Comparison of ENCODE assay signal across 12 cellular contexts in genomic region chr19:56071151-56071550, GRCh38. TPM values are rescaled to one million over a fixed set of nuclear protein-coding genes. Genes with fewer than 3 reads are reported as not detected.
DNase-seq lines count a peak whose midpoint lies in the region; ATAC-seq and TF ChIP-seq lines count a peak whose summit lies in the region.
"Had no signal": no experiment of that assay in that cellular context is flagged by ENCODE, and none has a peak within 500 bp of the region (broad histone marks: within the 10 kb centered on the region; RNA-seq: fewer than 3 reads in every experiment).

No MANE protein-coding gene starts in this region.

- H3K4me3 ChIP-seq in GM12875 (ENCODE audit: low read depth, low read length): no peak overlapping the region
- no peak overlapping the region for H3K4me3 ChIP-seq in PC-3 (ENCODE audit: low read length)
- no peak overlapping the region for H3K4me3 ChIP-seq in fibroblast of pulmonary artery (replicated peaks; ENCODE audit: low read depth, low read length)
- H3K4me3 ChIP-seq: gastroesophageal sphincter had no signal

- ATAC-seq in PC-3 (peak; percentile 53), T-helper 17 cell (no peak), GM18868 (IDR thresholded peaks at IDR 0.05; ENCODE audit: unreplicated experiment) (no peak)
- ATAC-seq: activated CD8-positive, alpha-beta memory T cell treated with anti-CD3 and anti-CD28 coated beads, Interleukin-2, amount 10 ng/mL, durations not matched to agents 7 days and 5 days; gastroesophageal sphincter; stimulated activated naive B cell treated with anti-CD40 and anti-IgM and Interleukin-4, amounts not matched to agents 10 μg/mL and 1 μg/mL and 100 μg/mL, for 72 hours had no signal

- peaks cover 4% of the 10 kb centered on the region; the same call in 1 of the 2 replicates for H3K4me1 ChIP-seq in PC-3 (ENCODE audit: insufficient read depth, low read length)

- H2AFZ ChIP-seq in PC-3 (ENCODE audit: low read length): no peak overlapping the region

- TF ChIP-seq CTCF in AG09319 (IDR thresholded peaks at IDR 0.05; ENCODE audit: low read depth, low read length): peak; percentile 27
- peak; percentile 51; the same call in 1 of the 2 replicates for TF ChIP-seq CTCF in GM12875 (IDR thresholded peaks at IDR 0.05; ENCODE audit: borderline replicate concordance, insufficient read depth, low read depth, low read length)
- peak; percentile 67 for TF ChIP-seq CTCF in PC-3 (conservative IDR thresholded peaks at IDR 0.05; ENCODE audit: low read depth, low read length)
- peak; percentile 21 for TF ChIP-seq CTCF in fibroblast of pulmonary artery (IDR thresholded peaks at IDR 0.05; ENCODE audit: low read length, missing control alignments)

- intact Hi-C loops in PC-3 (cut with micrococcal nuclease): no loop called here

- POLR2A ChIA-PET in PC-3 (lab: Charles Lee; ENCODE audit: unreplicated experiment): no interaction called here

- no peaks in the 10 kb centered on the region for H3K9me3 ChIP-seq in PC-3 (ENCODE audit: low read length)
- no peaks in the 10 kb centered on the region for H3K9me3 ChIP-seq in T-helper 17 cell (ENCODE audit: control insufficient read depth, low read length, poor library complexity, severe bottlenecking)
- H3K9me3 ChIP-seq: gastroesophageal sphincter had no signal

- H4K20me1 ChIP-seq in PC-3 (ENCODE audit: low read length): no peaks in the 10 kb centered on the region

- BruUV-seq in PC-3 (replicated peaks; lab: Mats Ljungman, UMichigan): no TSS peak

- DNase-seq in AG09319 (ENCODE audit: extremely low read depth, low read depth): no peak
- DNase-seq in PC-3: peak; percentile 59
- no peak for DNase-seq in fibroblast of pulmonary artery (ENCODE audit: low read depth)
- DNase-seq in NCI-H2029 (lab: John Stamatoyannopoulos, UW): no peak
- DNase-seq in T-helper 17 cell: no peak
- no peak for DNase-seq in pons (ENCODE audit: low spot score)
- DNase-seq: activated CD8-positive, alpha-beta memory T cell treated with anti-CD3 and anti-CD28 coated beads, Interleukin-2, amount 10 ng/mL, durations not matched to agents 7 days and 5 days; stimulated activated naive B cell treated with anti-CD40 and anti-IgM and Interleukin-4, amounts not matched to agents 10 μg/mL and 1 μg/mL and 100 μg/mL, for 72 hours had no signal

- peaks cover 19% of the 10 kb centered on the region for H3K27me3 Mint-ChIP-seq in T-helper 17 cell
- H3K27me3 Mint-ChIP-seq: activated CD8-positive, alpha-beta memory T cell treated with anti-CD3 and anti-CD28 coated beads, Interleukin-2, amount 10 ng/mL, durations not matched to agents 7 days and 5 days had no signal

- H3F3A ChIP-seq in PC-3 (ENCODE audit: low read length, unreplicated experiment): no peaks in the 10 kb centered on the region

- peaks cover 2% of the 10 kb centered on the region for H3K36me3 Mint-ChIP-seq in T-helper 17 cell (ENCODE audit: low read depth)
- H3K36me3 Mint-ChIP-seq: activated CD8-positive, alpha-beta memory T cell treated with anti-CD3 and anti-CD28 coated beads, Interleukin-2, amount 10 ng/mL, durations not matched to agents 7 days and 5 days; stimulated activated naive B cell treated with anti-CD40 and anti-IgM and Interleukin-4, amounts not matched to agents 10 μg/mL and 1 μg/mL and 100 μg/mL, for 72 hours had no signal

- H3K4me2 ChIP-seq in PC-3 (ENCODE audit: low read length): no peak overlapping the region
- H3K4me2 ChIP-seq: KMS-11 had no signal

- H3K27me3 ChIP-seq in PC-3 (ENCODE audit: low read length): no peaks in the 10 kb centered on the region

- H3K27ac ChIP-seq in PC-3 (ENCODE audit: low read length): no peak overlapping the region
- H3K27ac ChIP-seq: gastroesophageal sphincter, KMS-11 had no signal

- H3K36me3 ChIP-seq in PC-3 (ENCODE audit: low read depth, low read length): no peaks in the 10 kb centered on the region
- H3K36me3 ChIP-seq: gastroesophageal sphincter had no signal

- CTCF ChIA-PET in PC-3 (lab: Charles Lee): interaction anchor here (0.5 kb wide), 1 partner anchor 195 kb away, joined by 3 read pairs; no protein-coding TSS in a partner anchor

- H3K4me1 Mint-ChIP-seq in T-helper 17 cell: peaks cover 9% of the 10 kb centered on the region

- no peak overlapping the region for H3K9ac ChIP-seq in PC-3 (ENCODE audit: low read length)
- H3K9ac ChIP-seq: KMS-11 had no signal

- H3K4me3 Mint-ChIP-seq in T-helper 17 cell: no peak overlapping the region
- H3K4me3 Mint-ChIP-seq: activated CD8-positive, alpha-beta memory T cell treated with anti-CD3 and anti-CD28 coated beads, Interleukin-2, amount 10 ng/mL, durations not matched to agents 7 days and 5 days; stimulated activated naive B cell treated with anti-CD40 and anti-IgM and Interleukin-4, amounts not matched to agents 10 μg/mL and 1 μg/mL and 100 μg/mL, for 72 hours had no signal

- no peak overlapping the region for H3K27ac Mint-ChIP-seq in T-helper 17 cell
- H3K27ac Mint-ChIP-seq: activated CD8-positive, alpha-beta memory T cell treated with anti-CD3 and anti-CD28 coated beads, Interleukin-2, amount 10 ng/mL, durations not matched to agents 7 days and 5 days; stimulated activated naive B cell treated with anti-CD40 and anti-IgM and Interleukin-4, amounts not matched to agents 10 μg/mL and 1 μg/mL and 100 μg/mL, for 72 hours had no signal

- H3K79me2 ChIP-seq in PC-3 (ENCODE audit: low read length): no peaks in the 10 kb centered on the region

- no peaks in the 10 kb centered on the region for H3K9me2 ChIP-seq in PC-3 (replicated peaks; ENCODE audit: low read length)

RNA-seq across cellular contexts. Expression of gene ZNF787, which starts 49.9 kb away (rescaled TPM):
- total RNA-seq in PC-3 (2014; rRNA removed): 111 and 185 TPM in 2 replicates
- total RNA-seq in T-helper 17 cell: 10 to 100 TPM; 17.2 to 22.2 TPM
